In genomic region chr7:139362981-139363380, GRCh38 we compare ENCODE assay signal across 13 cellular contexts. TPM values are rescaled to one million over a fixed set of nuclear protein-coding genes. Genes with fewer than 3 reads are reported as not detected.
DNase-seq lines count a peak whose midpoint lies in the region; ATAC-seq and TF ChIP-seq lines count a peak whose summit lies in the region.
"Had no signal": no experiment of that assay in that cellular context is flagged by ENCODE, and none has a peak within 500 bp of the region (broad histone marks: within the 10 kb centered on the region; RNA-seq: fewer than 3 reads in every experiment).

No MANE protein-coding gene starts in this region.

- H3K4me1 ChIP-seq in IMR-90 (ENCODE audit: control insufficient read depth, insufficient read depth, low read length) = peaks cover 2% of the 10 kb centered on the region
- H3K4me1 ChIP-seq: Caco-2 had no signal

- peaks cover 2% of the 10 kb centered on the region for H3K36me3 ChIP-seq in IMR-90 (ENCODE audit: control insufficient read depth, insufficient read depth, low read length)

- POLR2A ChIA-PET in CD4-positive, alpha-beta T cell (lab: Charles Lee) = interaction anchor here (1.2 kb wide), 1 partner anchor 24 kb away, joined by 4 read pairs; no protein-coding TSS in a partner anchor
- POLR2A ChIA-PET in IMR-90 (lab: Charles Lee; ENCODE audit: unreplicated experiment) = no interaction called here
- POLR2A ChIA-PET in naive thymus-derived CD8-positive, alpha-beta T cell (lab: Charles Lee) = no interaction called here

- WGBS in IMR-90 (ENCODE audit: extremely low coverage in 2 of 2, insufficient read length in 1 of 2), 2 experiments = no CpG with 5 or more reads among the region's 6 CpGs

- H3K27ac ChIP-seq in CD4-positive, alpha-beta T cell (ENCODE audit: low read depth, low read length) = no peak overlapping the region
- no peak overlapping the region for H3K27ac ChIP-seq in IMR-90 (ENCODE audit: insufficient read depth, low read length)

- no peak overlapping the region for H4K8ac ChIP-seq in IMR-90 (ENCODE audit: low read depth in 2 of 2, low read length in 2 of 2)

- H3K27ac Mint-ChIP-seq in CD4-positive, alpha-beta T cell = peak overlapping the region; percentile 98
- H3K27ac Mint-ChIP-seq in activated naive CD8-positive, alpha-beta T cell treated with anti-CD3 and anti-CD28 coated beads, Interleukin-2, amount 50 U/mL, for 24 hours = peak overlapping the region; percentile 83
- H3K27ac Mint-ChIP-seq in naive thymus-derived CD8-positive, alpha-beta T cell = peak overlapping the region in 9 of 10 donors; percentile 2 to 85 (median 59)

- no peak overlapping the region for H3K18ac ChIP-seq in IMR-90 (ENCODE audit: low read depth, low read length)

- H3K14ac ChIP-seq in IMR-90 (replicated peaks; ENCODE audit: low read depth, low read length) = no peak overlapping the region

- H3K4ac ChIP-seq in IMR-90 (ENCODE audit: low read depth, low read length) = no peak overlapping the region

- H3K9me3 ChIP-seq in CD4-positive, alpha-beta T cell (ENCODE audit: control insufficient read depth, low read length) = no peaks in the 10 kb centered on the region
- H3K9me3 ChIP-seq in IMR-90 (ENCODE audit: control insufficient read depth, insufficient read depth, low read length) = no peaks in the 10 kb centered on the region
- H3K9me3 ChIP-seq: Caco-2 had no signal

- ATAC-seq in CD4-positive, alpha-beta T cell (ENCODE audit: poor library complexity) = no peak
- ATAC-seq in IMR-90 (ENCODE audit: low read depth) = no peak
- no peak for ATAC-seq in activated naive CD8-positive, alpha-beta T cell treated with anti-CD3 and anti-CD28 coated beads, Interleukin-2, amount 50 U/mL, for 24 hours
- ATAC-seq in naive thymus-derived CD8-positive, alpha-beta T cell = no peak
- ATAC-seq in HG03432 (IDR thresholded peaks at IDR 0.05; ENCODE audit: unreplicated experiment) = no peak
- no peak for ATAC-seq in GM18909 (IDR thresholded peaks at IDR 0.05; ENCODE audit: poor library complexity, unreplicated experiment)
- ATAC-seq in GM18873 (IDR thresholded peaks at IDR 0.05; ENCODE audit: low FRiP score, unreplicated experiment) = no peak
- ATAC-seq in GM18861 (IDR thresholded peaks at IDR 0.05; ENCODE audit: unreplicated experiment) = no peak
- ATAC-seq: left lobe of liver, Right ventricle myocardium inferior had no signal

- no peak overlapping the region for H2BK120ac ChIP-seq in IMR-90 (ENCODE audit: low read depth, low read length)

- H3K9me1 ChIP-seq in IMR-90 (ENCODE audit: insufficient read depth, low read length) = peaks cover 7% of the 10 kb centered on the region; the same call in 1 of the 2 replicates

- H3K79me1 ChIP-seq in IMR-90 (ENCODE audit: low read depth in 1 of 2, low read length in 2 of 2) = peaks cover 4 to 31% of the 10 kb centered on the region in 2 experiments; a peak in 3 of 4 replicates

- no peak overlapping the region for H4K91ac ChIP-seq in IMR-90 (ENCODE audit: insufficient read depth, low read depth, low read length)

- H3K27me3 Mint-ChIP-seq in CD4-positive, alpha-beta T cell = no peaks in the 10 kb centered on the region
- H3K27me3 Mint-ChIP-seq in activated naive CD8-positive, alpha-beta T cell treated with anti-CD3 and anti-CD28 coated beads, Interleukin-2, amount 50 U/mL, for 24 hours = no peaks in the 10 kb centered on the region
- no peaks in the 10 kb centered on the region for H3K27me3 Mint-ChIP-seq in naive thymus-derived CD8-positive, alpha-beta T cell

- no peak overlapping the region for H3K9ac ChIP-seq in IMR-90 (ENCODE audit: low read depth, low read length)

- no peak overlapping the region for H2BK20ac ChIP-seq in IMR-90 (ENCODE audit: low read depth, low read length)

- H4K5ac ChIP-seq in IMR-90 (ENCODE audit: low read depth, low read length) = no peak overlapping the region

- H3K4me3 Mint-ChIP-seq in CD4-positive, alpha-beta T cell = peak overlapping the region; percentile 77
- H3K4me3 Mint-ChIP-seq in activated naive CD8-positive, alpha-beta T cell treated with anti-CD3 and anti-CD28 coated beads, Interleukin-2, amount 50 U/mL, for 24 hours = peak overlapping the region; percentile 91
- H3K4me3 Mint-ChIP-seq in naive thymus-derived CD8-positive, alpha-beta T cell = peak overlapping the region; percentile 12 to 99 (median 55)

- H2AK9ac ChIP-seq in IMR-90 (replicated peaks; ENCODE audit: low read depth, low read length, poor library complexity) = no peak overlapping the region

- H3K23ac ChIP-seq in IMR-90 (ENCODE audit: low read depth, low read length) = 0 out of 2 replicates have a peak overlapping the region, but pooled peaks have one; percentile 32

- H3K9me3 Mint-ChIP-seq in CD4-positive, alpha-beta T cell = no peaks in the 10 kb centered on the region
- no peaks in the 10 kb centered on the region for H3K9me3 Mint-ChIP-seq in activated naive CD8-positive, alpha-beta T cell treated with anti-CD3 and anti-CD28 coated beads, Interleukin-2, amount 50 U/mL, for 24 hours
- no peaks in the 10 kb centered on the region for H3K9me3 Mint-ChIP-seq in naive thymus-derived CD8-positive, alpha-beta T cell

- intact Hi-C loops in CD4-positive, alpha-beta T cell (cut with DNase I, micrococcal nuclease) = loop anchor here (10.0 kb wide), 2 partner anchors 52 to 812 kb away; partner anchors contain the start of gene KDM7A (in 1 of the 2)
- intact Hi-C loops in IMR-90 (cut with micrococcal nuclease) = loop anchor here (5.0 kb wide), 2 partner anchors 34 to 49 kb away; no protein-coding TSS in a partner anchor

- no TSS peak for BruUV-seq in IMR-90 (replicated peaks; lab: Mats Ljungman, UMichigan)

- no peak overlapping the region for H3K56ac ChIP-seq in IMR-90 (ENCODE audit: extremely low read depth, insufficient read depth, low read length)

- CTCF ChIA-PET in CD4-positive, alpha-beta T cell (lab: Charles Lee) = interaction anchor here (0.7 to 1.2 kb wide), 3 partner anchors 15 to 72 kb away, joined by 3 read pairs; no protein-coding TSS in a partner anchor
- CTCF ChIA-PET in IMR-90 (lab: Yijun Ruan, JAX) = no interaction called here

- H2BK5ac ChIP-seq in IMR-90 (ENCODE audit: low read depth, low read length, poor library complexity, severe bottlenecking) = no peak overlapping the region

- peaks cover 81% of the 10 kb centered on the region for H3K4me1 Mint-ChIP-seq in CD4-positive, alpha-beta T cell (ENCODE audit: low read depth)
- peaks cover 64% of the 10 kb centered on the region for H3K4me1 Mint-ChIP-seq in activated naive CD8-positive, alpha-beta T cell treated with anti-CD3 and anti-CD28 coated beads, Interleukin-2, amount 50 U/mL, for 24 hours
- H3K4me1 Mint-ChIP-seq in naive thymus-derived CD8-positive, alpha-beta T cell = peaks cover 15 to 79% (median 65%) of the 10 kb centered on the region in 4 donors

- no peak for TF ChIP-seq CTCF in CD4-positive, alpha-beta T cell (IDR thresholded peaks at IDR 0.05)
- no peak for TF ChIP-seq CTCF in IMR-90 (conservative IDR thresholded peaks at IDR 0.05; ENCODE audit: low read depth, low read length)

- H2AK5ac ChIP-seq in IMR-90 (ENCODE audit: low read depth, low read length) = no peak overlapping the region

- DNase-seq in CD4-positive, alpha-beta T cell = no peak
- DNase-seq in IMR-90 = no peak
- no peak for DNase-seq in activated naive CD8-positive, alpha-beta T cell treated with anti-CD3 and anti-CD28 coated beads, Interleukin-2, amount 50 U/mL, for 24 hours
- DNase-seq in naive thymus-derived CD8-positive, alpha-beta T cell = no peak
- DNase-seq: Caco-2, caudate nucleus, NCI-H345 had no signal

- in situ Hi-C loops in IMR-90 (cut with MboI; ENCODE audit: low sequenced_read_pairs) = no loop called here

- no peak overlapping the region for H2BK15ac ChIP-seq in IMR-90 (ENCODE audit: low read depth, low read length)

- no peak for TF ChIP-seq POLR2A in IMR-90 (IDR thresholded peaks at IDR 0.05; ENCODE audit: low read depth, low read length)

- peaks cover 65% of the 10 kb centered on the region for H4K20me1 ChIP-seq in IMR-90 (ENCODE audit: insufficient read depth, low read length)

- no peak overlapping the region for H3K4me3 ChIP-seq in IMR-90 (ENCODE audit: insufficient read depth, low read depth, low read length)

- TF ChIP-seq RAD21 in IMR-90 (IDR thresholded peaks at IDR 0.05; ENCODE audit: low read length) = no peak

- dilution Hi-C loops in IMR-90 (cut with HindIII; ENCODE audit: low sequenced_read_pairs, unreplicated experiment) = no loop called here

- no peak overlapping the region for H3K4me2 ChIP-seq in IMR-90 (ENCODE audit: low read depth, low read length)

- H2AFZ ChIP-seq in IMR-90 (replicated peaks; ENCODE audit: low read length, poor library complexity) = no peak overlapping the region

- no peaks in the 10 kb centered on the region for H3K27me3 ChIP-seq in CD4-positive, alpha-beta T cell (ENCODE audit: control insufficient read depth, insufficient read depth, low read length)
- H3K27me3 ChIP-seq in IMR-90 (ENCODE audit: control insufficient read depth, insufficient read depth, low read length) = no peaks in the 10 kb centered on the region

- H3K36me3 Mint-ChIP-seq in CD4-positive, alpha-beta T cell (ENCODE audit: low read depth) = peaks cover 62% of the 10 kb centered on the region
- H3K36me3 Mint-ChIP-seq in activated naive CD8-positive, alpha-beta T cell treated with anti-CD3 and anti-CD28 coated beads, Interleukin-2, amount 50 U/mL, for 24 hours (ENCODE audit: low read depth) = peaks cover 52% of the 10 kb centered on the region
- H3K36me3 Mint-ChIP-seq in naive thymus-derived CD8-positive, alpha-beta T cell = peaks cover 5 to 36% (median 5%) of the 10 kb centered on the region in 3 donors

TF ChIP-seq in IMR-90, 13 proteins besides CTCF, POLR2A, EP300 and RAD21 (continues in another document):
- no peak for TF ChIP-seq MAZ (IDR thresholded peaks at IDR 0.05; ENCODE audit: borderline replicate concordance, low read depth, low read length)
- no peak for TF ChIP-seq BHLHE40 (IDR thresholded peaks at IDR 0.05; ENCODE audit: low read depth, low read length)
- TF ChIP-seq MXI1 (IDR thresholded peaks at IDR 0.05; ENCODE audit: borderline replicate concordance, low read depth, low read length) = no peak

RNA-seq across cellular contexts. Expression of gene LUC7L2, which starts 3.3 kb away (rescaled TPM):
- total RNA-seq in CD4-positive, alpha-beta T cell = 100 to 1,000 TPM; 177 to 194 TPM
- total RNA-seq in IMR-90 (2012; rRNA removed) = 14.9 and 30.6 TPM in 2 replicates
- 31.8 and 45.8 TPM in 2 replicates for polyA plus RNA-seq in IMR-90 (2012; rRNA removed)
- 5.9 and 6.8 TPM in 2 replicates for polyA plus RNA-seq in IMR-90 (2012; cell fraction: cytosol; rRNA removed)
- polyA plus RNA-seq in IMR-90 (2012; cell fraction: nucleus; rRNA removed; ENCODE audit: low replicate concordance) = 33.4 and 106 TPM in 2 replicates
- 100 to 1,000 TPM; 139 to 147 TPM for total RNA-seq in naive thymus-derived CD8-positive, alpha-beta T cell
- polyA plus RNA-seq in naive thymus-derived CD8-positive, alpha-beta T cell = 10 to 100 TPM; 51.6 to 80.6 (median 55.2) TPM

RNA-seq across cellular contexts. Expression of gene FMC1, which starts 21.8 kb away (rescaled TPM):
- 1 to 10 TPM in 1 of 2 experiments, under 1 TPM in 1; 0.89 to 1.2 TPM for total RNA-seq in CD4-positive, alpha-beta T cell
- total RNA-seq in IMR-90 (2012; rRNA removed) = 6.1 and 6.4 TPM in 2 replicates
- polyA plus RNA-seq in IMR-90 (2012; rRNA removed) = 11.9 and 12.6 TPM in 2 replicates
- polyA plus RNA-seq in IMR-90 (2012; cell fraction: cytosol; rRNA removed) = 12.7 and 17.5 TPM in 2 replicates
- 3.9 and 5.0 TPM in 2 replicates for polyA plus RNA-seq in IMR-90 (2012; cell fraction: nucleus; rRNA removed; ENCODE audit: low replicate concordance)
- total RNA-seq in naive thymus-derived CD8-positive, alpha-beta T cell = 10 to 100 TPM; 11.5 to 12.0 TPM
- 10 to 100 TPM; 45.3 to 62.1 (median 53.6) TPM for polyA plus RNA-seq in naive thymus-derived CD8-positive, alpha-beta T cell
